13 cellular contexts compared by ENCODE assay signal in genomic region chr10:79065853-79066252, GRCh38. TPM values are rescaled to one million over a fixed set of nuclear protein-coding genes. Genes with fewer than 3 reads are reported as not detected.
A peak's percentile ranks its signal among the peaks of the same experiment; 100 is the strongest.
DNase-seq lines count a peak whose midpoint lies in the region; ATAC-seq, FAIRE-seq and TF ChIP-seq lines count a peak whose summit lies in the region.
"Had no signal": no experiment of that assay in that cellular context is flagged by ENCODE, and none has a peak within 500 bp of the region (broad histone marks: within the 10 kb centered on the region; RNA-seq: fewer than 3 reads in every experiment).

No MANE protein-coding gene starts in this region.

- H3K79me2 ChIP-seq in SK-N-SH (ENCODE audit: insufficient read depth) = peaks cover 20% of the 10 kb centered on the region
- peaks cover 4 to 14% of the 10 kb centered on the region in 2 experiments; a peak in 2 of 4 replicates for H3K79me2 ChIP-seq in H1 (ENCODE audit: control insufficient read depth in 1 of 2, insufficient read depth in 2 of 2, low read length in 2 of 2)
- H3K79me2 ChIP-seq in neural progenitor cell (ENCODE audit: low read depth) = peaks cover 18% of the 10 kb centered on the region

- no peak for FAIRE-seq in H1 (lab: Jason Lieb, UNC)
- FAIRE-seq: GM12891 had no signal

- ATAC-seq in SK-N-SH treated with all-trans-retinoic acid at 6 μM for 48 hours = no peak

- H4K20me1 ChIP-seq in SK-N-SH (ENCODE audit: insufficient read depth) (peaks cover 6% of the 10 kb centered on the region), H1 (replicated peaks in 1 of 2; ENCODE audit: control insufficient read depth in 1 of 2, insufficient read depth in 2 of 2, low read length in 2 of 2) (peaks cover 0 to 1% of the 10 kb centered on the region in 2 experiments), neural progenitor cell (ENCODE audit: low read depth) (peaks cover 13% of the 10 kb centered on the region)

- TF ChIP-seq POLR2A in H1 (IDR thresholded peaks at IDR 0.05; ENCODE audit: control extremely low read depth in 1 of 2, low read depth in 2 of 2, low read length in 2 of 2) = no peak

- POLR2A ChIA-PET in SK-N-SH (lab: Yijun Ruan, JAX) (interaction anchor here (0.6 to 1.8 kb wide), 7 partner anchors 38 to 1019 kb away, joined by 3 to 11 read pairs (median 5); no protein-coding TSS in a partner anchor), H1 (lab: Charles Lee; ENCODE audit: partially characterized antibody) (interaction anchor here (1.0 to 1.4 kb wide), 3 partner anchors 48 to 99 kb away, joined by 3 to 4 read pairs (median 4); no protein-coding TSS in a partner anchor)

- no peaks in the 10 kb centered on the region for H3K27me3 ChIP-seq in SK-N-SH (ENCODE audit: insufficient read depth)
- peaks cover 0 to 14% (median 9%) of the 10 kb centered on the region in 4 experiments; a peak in 4 of 7 replicates for H3K27me3 ChIP-seq in H1 (replicated peaks in 1 of 4; ENCODE audit: control insufficient read depth in 3 of 4, extremely low read depth in 1 of 4, insufficient read depth in 3 of 4, low read length in 3 of 4)
- peaks cover 25% of the 10 kb centered on the region for H3K27me3 ChIP-seq in neural progenitor cell
- H3K27me3 ChIP-seq: ovary had no signal

- H3K4me3 Mint-ChIP-seq in Calu3 (ENCODE audit: low read depth, unreplicated experiment) (peak overlapping the region; percentile 70), neural progenitor cell (peak overlapping the region; percentile 84)

- H4K5ac ChIP-seq in H1 (ENCODE audit: insufficient read length, low read depth, low read length) = no peak overlapping the region

- no peak for TF ChIP-seq CTCF in SK-N-SH (IDR thresholded peaks at IDR 0.05)
- no peak for TF ChIP-seq CTCF in Calu3 (IDR thresholded peaks at IDR 0.05; ENCODE audit: unreplicated experiment)
- no peak for TF ChIP-seq CTCF in H1 (IDR thresholded peaks at IDR 0.05; ENCODE audit: control extremely low read depth in 1 of 3, insufficient read depth in 1 of 3, low read depth in 1 of 3, low read length in 3 of 3)
- no peak for TF ChIP-seq CTCF in neural progenitor cell (IDR thresholded peaks at IDR 0.05)

- H3K36me3 Mint-ChIP-seq in Calu3 (ENCODE audit: insufficient read depth, unreplicated experiment) (peaks cover 42% of the 10 kb centered on the region), neural progenitor cell (no peaks in the 10 kb centered on the region)

- H2AFZ ChIP-seq in SK-N-SH (ENCODE audit: low read depth) = no peak overlapping the region
- no peak overlapping the region for H2AFZ ChIP-seq in H1 (ENCODE audit: low read length)
- H2AFZ ChIP-seq in neural progenitor cell (replicated peaks) = no peak overlapping the region

- peaks cover 0 to 24% of the 10 kb centered on the region in 2 experiments; a peak in 1 of 4 replicates for H3K4me1 ChIP-seq in SK-N-SH (ENCODE audit: control insufficient read depth in 1 of 2, insufficient read depth in 2 of 2, low read depth in 1 of 2, low read length in 1 of 2)
- H3K4me1 ChIP-seq in H1 (replicated peaks in 1 of 4; ENCODE audit: control insufficient read depth in 3 of 4, insufficient read depth in 4 of 4, low read length in 3 of 4) = peaks cover 5 to 14% (median 7%) of the 10 kb centered on the region in 4 experiments; a peak in 4 of 7 replicates
- H3K4me1 ChIP-seq in neural progenitor cell = peaks cover 17% of the 10 kb centered on the region

- no peak overlapping the region for H3K14ac ChIP-seq in H1 (ENCODE audit: insufficient read length)

- no peak overlapping the region for H4K91ac ChIP-seq in H1 (replicated peaks; ENCODE audit: insufficient read length, low read length)

- H3K79me1 ChIP-seq in H1 (ENCODE audit: low read depth, low read length) = no peaks in the 10 kb centered on the region; the same call in none of the 2 replicates

- no peak overlapping the region for H2BK15ac ChIP-seq in H1 (ENCODE audit: low read length)

- no peak overlapping the region for H3K23ac ChIP-seq in H1 (ENCODE audit: insufficient read length)

- no TSS peak for BruUV-seq in Calu3 (replicated peaks; lab: Mats Ljungman, UMichigan)

- no peak overlapping the region; the same call in 1 of the 2 replicates for H3K18ac ChIP-seq in H1 (ENCODE audit: extremely low read depth, low read length)

- H3K36me3 ChIP-seq in SK-N-SH (replicated peaks in 1 of 2; ENCODE audit: control insufficient read depth in 1 of 2, insufficient read depth in 2 of 2, low read length in 1 of 2) (no peaks in the 10 kb centered on the region), H1 (ENCODE audit: control insufficient read depth in 2 of 4, insufficient read depth in 4 of 4, low read length in 3 of 4) (no peaks in the 10 kb centered on the region), neural progenitor cell (no peaks in the 10 kb centered on the region)
- H3K36me3 ChIP-seq: HAP-1, ovary had no signal

- intact Hi-C loops in Calu3 (cut with micrococcal nuclease; ENCODE audit: unreplicated experiment) = loop anchor here (5.0 to 10.0 kb wide), 2 partner anchors 631 to 764 kb away; no protein-coding TSS in a partner anchor

- no peak overlapping the region for H3K27ac Mint-ChIP-seq in Calu3 (ENCODE audit: unreplicated experiment)
- no peak overlapping the region for H3K27ac Mint-ChIP-seq in neural progenitor cell

- peak overlapping the region; percentile 34; the same call in 1 of the 2 replicates for H2AK5ac ChIP-seq in H1 (ENCODE audit: low read depth, low read length)

- H3K4me3 ChIP-seq in SK-N-SH (ENCODE audit: low read depth in 2 of 2, low read length in 1 of 2) (no peak overlapping the region), H1 (ENCODE audit: extremely low read depth in 1 of 4, insufficient read depth in 2 of 4, low read depth in 3 of 4, low read length in 4 of 4) (no peak overlapping the region), neural progenitor cell (no peak overlapping the region)

- peaks cover 11% of the 10 kb centered on the region for H3K27me3 Mint-ChIP-seq in Calu3 (ENCODE audit: unreplicated experiment)
- peaks cover 10% of the 10 kb centered on the region for H3K27me3 Mint-ChIP-seq in neural progenitor cell (ENCODE audit: insufficient read depth, low read depth)

- H3K9ac ChIP-seq in SK-N-SH (no peak overlapping the region), H1 (replicated peaks in 1 of 4; ENCODE audit: extremely low read depth in 1 of 4, low read depth in 3 of 4, low read length in 3 of 4) (no peak overlapping the region), neural progenitor cell (no peak overlapping the region)

- no peak overlapping the region; the same call in 1 of the 2 replicates for H2BK20ac ChIP-seq in H1 (ENCODE audit: low read length)

- H4K8ac ChIP-seq in H1 (ENCODE audit: extremely low read depth, insufficient read depth, low read length) = no peak overlapping the region

- no peak for TF ChIP-seq EP300 in SK-N-SH (IDR thresholded peaks at IDR 0.05; ENCODE audit: borderline replicate concordance in 1 of 2, low read depth in 1 of 2, low read length in 1 of 2)
- no peak for TF ChIP-seq EP300 in H1 (IDR thresholded peaks at IDR 0.05; ENCODE audit: borderline replicate concordance in 1 of 2, low read depth in 2 of 2, low read length in 2 of 2)

- 0 out of 2 replicates have a peak overlapping the region, but pooled peaks have one; percentile 4 for H2BK12ac ChIP-seq in H1 (ENCODE audit: low read depth, low read length)

- H2BK120ac ChIP-seq in H1 (replicated peaks; ENCODE audit: low read depth, low read length) = no peak overlapping the region

- H3K9me3 Mint-ChIP-seq in Calu3 (ENCODE audit: low read depth, unreplicated experiment) = no peaks in the 10 kb centered on the region
- H3K9me3 Mint-ChIP-seq in neural progenitor cell = no peaks in the 10 kb centered on the region

- no peak for DNase-seq in SK-N-SH
- DNase-seq in Calu3 = no peak
- no peak for DNase-seq in H1 (ENCODE audit: low read depth in 1 of 2, low spot score in 2 of 2)
- no peak for DNase-seq in neural progenitor cell (ENCODE audit: low spot score)
- DNase-seq in dermis blood vessel endothelial cell = no peak
- DNase-seq in activated gamma-delta T cell (lab: John Stamatoyannopoulos, UW) = no peak
- no peak for DNase-seq in AG08396 (ENCODE audit: low spot score)
- DNase-seq: activated effector memory CD4-positive, alpha-beta T cell treated with Interleukin-2 at 50 U/mL for 16 hours; T1000 had no signal

- 100% methylated on average over 2 of the region's 2 CpGs for WGBS in SK-N-SH (ENCODE audit: low lambda C conversion rate)
- WGBS in H1 (ENCODE audit: extremely low coverage in 1 of 2, insufficient coverage in 1 of 2, insufficient read length in 1 of 2, insufficient replicate concordance in 2 of 2, low coverage in 1 of 2, low lambda C conversion rate in 2 of 2, missing lambda C conversion rate in 1 of 2), 2 experiments = 46% methylated on average over 2 of the region's 2 CpGs; no CpG with 5 or more reads in 1 of the 2 experiments

- H3K4me1 Mint-ChIP-seq in Calu3 (ENCODE audit: low read depth, unreplicated experiment) (peaks cover 2% of the 10 kb centered on the region), neural progenitor cell (peaks cover 23% of the 10 kb centered on the region)

- no peak for TF ChIP-seq RAD21 in SK-N-SH (IDR thresholded peaks at IDR 0.05; ENCODE audit: low read length)
- no peak for TF ChIP-seq RAD21 in H1 (IDR thresholded peaks at IDR 0.05 in 1 of 2, conservative IDR thresholded peaks at IDR 0.05 in 1 of 2; ENCODE audit: low read depth in 2 of 2, low read length in 2 of 2)

- H3K27ac ChIP-seq in SK-N-SH (ENCODE audit: low read depth in 2 of 2, low read length in 1 of 2) (no peak overlapping the region; a peak in 1 of 4 replicates), H1 (ENCODE audit: low read depth, low read length) (no peak overlapping the region), neural progenitor cell (no peak overlapping the region)

- H2BK5ac ChIP-seq in H1 (ENCODE audit: low read depth, low read length) = 0 out of 2 replicates have a peak overlapping the region, but pooled peaks have one; percentile 52

- H3K9me2 ChIP-seq in SK-N-SH = no peaks in the 10 kb centered on the region

- CTCF ChIA-PET in SK-N-SH (lab: Yijun Ruan, JAX) = interaction anchor here (0.9 to 14.5 kb wide), 18 partner anchors 17 to 1018 kb away, joined by 3 to 129 read pairs (median 6); no protein-coding TSS in a partner anchor
- CTCF ChIA-PET in Calu3 (lab: Charles Lee) = interaction anchor here (1.5 kb wide), 1 partner anchor 309 kb away, joined by 5 read pairs; no protein-coding TSS in a partner anchor
- CTCF ChIA-PET in H1 (lab: Charles Lee; ENCODE audit: partially characterized antibody) = interaction anchor here (0.5 to 2.5 kb wide), 17 partner anchors 10 to 512 kb away, joined by 3 to 12 read pairs (median 4); no protein-coding TSS in a partner anchor

- H3K56ac ChIP-seq in H1 (replicated peaks; ENCODE audit: insufficient read length, low read depth, low read length) = no peak overlapping the region

- no peak overlapping the region for H3K4ac ChIP-seq in H1 (replicated peaks; ENCODE audit: insufficient read length, low read depth, low read length)

- H3K9me3 ChIP-seq in SK-N-SH (no peaks in the 10 kb centered on the region), H1 (ENCODE audit: insufficient read depth in 2 of 2, low read depth in 1 of 2, low read length in 1 of 2) (no peaks in the 10 kb centered on the region), neural progenitor cell (ENCODE audit: low read depth) (no peaks in the 10 kb centered on the region)
- H3K9me3 ChIP-seq: HAP-1, ovary had no signal

- H3K23me2 ChIP-seq in H1 (ENCODE audit: low read depth, low read length) = peaks cover 21% of the 10 kb centered on the region

- H3F3A ChIP-seq in SK-N-SH (replicated peaks; ENCODE audit: insufficient read depth) = peaks cover 5% of the 10 kb centered on the region
- H3F3A ChIP-seq in neural progenitor cell (ENCODE audit: low read depth) = peaks cover 24% of the 10 kb centered on the region

- H3K4me2 ChIP-seq in SK-N-SH (peak overlapping the region; percentile 89), H1 (ENCODE audit: insufficient read depth in 1 of 2, low read depth in 2 of 2, low read length in 2 of 2) (peak overlapping the region in 1 of 2 experiments; percentile 98; a peak in 1 of 4 replicates), neural progenitor cell (no peak overlapping the region)

RNA-seq across cellular contexts. Expression of gene ZMIZ1, which starts 2.9 kb away (rescaled TPM):
- 6.6 and 23.5 TPM in 2 replicates for polyA plus RNA-seq in SK-N-SH (2012; rRNA removed)
- 13.6 and 23.5 TPM in 2 replicates for polyA plus RNA-seq in SK-N-SH (2012; cell fraction: cytosol; rRNA removed)
- 39.0 and 44.8 TPM in 2 replicates for polyA plus RNA-seq in SK-N-SH (2012; cell fraction: nucleus; rRNA removed)
- total RNA-seq in Calu3 (2022) = 20.3 and 23.5 TPM in 2 replicates
- total RNA-seq in H1 (2021; fragmentation: NEBNext Ultra II Directional; extraction: Animal tissue kit (Norgen Biotek cat#: 25700)) = 28.0 and 29.7 TPM in 2 replicates
- 8.1 and 17.1 TPM in 2 replicates for polyA plus RNA-seq in H1 (2011; rRNA removed)
- 7.4 TPM for polyA plus RNA-seq in H1 (2011; cell fraction: cytosol; rRNA removed)
- 33.0 TPM for polyA plus RNA-seq in H1 (2011; cell fraction: nucleus; rRNA removed)
- polyA plus RNA-seq in H1 (2012, experiment 1 of 2) = 17.4 to 25.1 TPM (median 23.6 TPM) in 4 replicates
- 13.4 TPM for polyA plus RNA-seq in H1 (2012, experiment 2 of 2)
- 11.4 TPM for polyA plus RNA-seq in H1 (2013, experiment 1 of 2)
- 10.1 TPM for polyA plus RNA-seq in H1 (2013, experiment 2 of 2)
- polyA minus RNA-seq in H1 (2011; rRNA and poly(A)+ RNA removed) = 9.1 and 16.3 TPM in 2 replicates
- polyA minus RNA-seq in H1 (2011; cell fraction: cytosol; rRNA and poly(A)+ RNA removed) = 19.2 TPM
- 24.4 TPM for polyA minus RNA-seq in H1 (2011; cell fraction: nucleus; rRNA and poly(A)+ RNA removed)
- total RNA-seq in neural progenitor cell (ENCODE audit: low replicate concordance) = 5.8 and 12.3 TPM in 2 replicates
- total RNA-seq in dermis blood vessel endothelial cell = 18.2 and 32.1 TPM in 2 replicates
